ENCODE assay signal across 9 cellular contexts in genomic region chr14:91354221-91354916, GRCh38.
A peak's percentile ranks its signal among the peaks of the same experiment; 100 is the strongest.
DNase-seq lines count a peak whose midpoint lies in the region; FAIRE-seq and TF ChIP-seq lines count a peak whose summit lies in the region.
"Had no signal": no experiment of that assay in that cellular context is flagged by ENCODE, and none has a peak within 500 bp of the region (broad histone marks: within the 10 kb centered on the region; RNA-seq: fewer than 3 reads in every experiment).

No MANE protein-coding gene starts in this region.

- H3K27me3 ChIP-seq in osteoblast (ENCODE audit: insufficient read depth, low read length), result peaks cover 5% of the 10 kb centered on the region
- H3K27me3 ChIP-seq: left lung had no signal

- peak overlapping the region in 2 of 5 experiments; percentile 16 to 63 for H3K4me3 Mint-ChIP-seq in brain

- H3K4me1 Mint-ChIP-seq in brain, result peaks cover 75% of the 10 kb centered on the region

- no peak overlapping the region for H3K4me2 ChIP-seq in osteoblast (ENCODE audit: insufficient read depth, low read length)

- no peak overlapping the region for H2AFZ ChIP-seq in osteoblast (ENCODE audit: low read length)

- H4K20me1 ChIP-seq in osteoblast (ENCODE audit: insufficient read depth, low read length), result no peaks in the 10 kb centered on the region

- H3K9me3 ChIP-seq in osteoblast (ENCODE audit: low read depth, low read length), result no peaks in the 10 kb centered on the region
- H3K9me3 ChIP-seq: left lung had no signal

- peaks cover 10% of the 10 kb centered on the region for H3K36me3 Mint-ChIP-seq in brain

- DNase-seq in GM03348 (ENCODE audit: low spot score), result peak; percentile 53
- DNase-seq in NCI-H146 treated with DMSO at 0.1 percent for 48 hours (lab: John Stamatoyannopoulos, UW; ENCODE audit: unreplicated experiment), result peak; percentile 49
- DNase-seq in osteoblast (ENCODE audit: insufficient read length, low spot score, missing footprints), result peak; percentile 69
- no peak for DNase-seq in RCC 7860 (ENCODE audit: low spot score)
- no peak for DNase-seq in DMS153 (lab: John Stamatoyannopoulos, UW)
- DNase-seq in midbrain (lab: John Stamatoyannopoulos, UW), result no peak
- DNase-seq: IMR-90 had no signal

- no peaks in the 10 kb centered on the region for H3K36me3 ChIP-seq in osteoblast (ENCODE audit: insufficient read depth, low read length)

- H3K27ac ChIP-seq in osteoblast (ENCODE audit: low read depth, low read length), result no peak overlapping the region
- H3K27ac ChIP-seq: left lung had no signal

- peak overlapping the region; percentile 78 to 94 (median 88) for H3K27ac Mint-ChIP-seq in brain

- FAIRE-seq in RCC 7860 (lab: Jason Lieb, UNC), result no peak

- no peaks in the 10 kb centered on the region for H3K9me3 Mint-ChIP-seq in brain

- no peaks in the 10 kb centered on the region for H3K27me3 Mint-ChIP-seq in brain

- TF ChIP-seq CTCF in brain (conservative IDR thresholded peaks at IDR 0.05) (no peak), osteoblast (IDR thresholded peaks at IDR 0.05; ENCODE audit: extremely low read depth, low read depth, low read length) (no peak)

- peaks cover 9% of the 10 kb centered on the region for H3K4me1 ChIP-seq in osteoblast (ENCODE audit: insufficient read depth, low read length)

- no peak overlapping the region for H3K4me3 ChIP-seq in osteoblast (ENCODE audit: insufficient read depth, low read length)
- H3K4me3 ChIP-seq: left lung had no signal

- no peaks in the 10 kb centered on the region for H3K79me2 ChIP-seq in osteoblast (ENCODE audit: insufficient read depth, low read length)

Comparison
In these comparisons a context has a peak if more than half of its experiments do, and no peak if none do; other contexts are left out.
1. DNase-seq: peak in GM03348 (single experiment), NCI-H146 treated with DMSO at 0.1 percent for 48 hours (single experiment) and osteoblast (single experiment); none in RCC 7860 (single experiment), DMS153 (single experiment) and midbrain (single experiment).